20 cellular contexts compared by ENCODE assay signal in the genomic region with DNA sequence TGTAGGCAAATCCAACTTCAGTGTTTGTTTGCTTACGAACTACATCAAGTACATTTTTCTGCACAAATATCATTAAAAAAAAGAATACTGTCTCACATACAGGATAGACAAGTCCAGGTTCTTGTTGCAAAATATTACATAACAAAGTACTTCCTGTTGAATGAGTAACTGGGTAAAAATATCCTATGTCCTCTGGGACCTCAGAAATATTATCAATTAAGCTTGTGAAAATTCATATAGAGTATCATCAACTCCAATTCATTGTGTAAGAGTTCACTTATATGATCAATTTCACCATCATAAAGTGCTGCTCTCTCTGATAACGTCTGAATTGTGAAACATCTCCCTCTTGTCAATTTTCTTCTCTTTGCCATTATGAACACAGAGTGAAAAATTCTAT. TPM values are rescaled to one million over a fixed set of nuclear protein-coding genes. Genes with fewer than 3 reads are reported as not detected.
DNase-seq lines count a peak whose midpoint lies in the region; ATAC-seq and TF ChIP-seq lines count a peak whose summit lies in the region.
"Had no signal": no experiment of that assay in that cellular context is flagged by ENCODE, and none has a peak within 500 bp of the region (broad histone marks: within the 10 kb centered on the region; RNA-seq: fewer than 3 reads in every experiment).

No MANE protein-coding gene starts in this region.

- H3K4me3 Mint-ChIP-seq in CD8-positive, alpha-beta T cell = no peak overlapping the region
- H3K4me3 Mint-ChIP-seq: activated naive CD4-positive, alpha-beta T cell treated with anti-CD3 and anti-CD28 coated beads, Interleukin-2, amount 50 U/mL, for 24 hours; stimulated activated naive CD8-positive, alpha-beta T cell treated with anti-CD3 and anti-CD28 coated beads, Interleukin-15, Interleukin-2, amounts not matched to agents 100 ng/mL and 50 ng/mL, for 24 hours; T-helper 2 cell treated with Interferon-gamma antibody and Interleukin-4, amounts not matched to agents 5 μg/mL and 100 μg/mL, for 36 hours had no signal

- peaks cover 13% of the 10 kb centered on the region for H4K20me1 ChIP-seq in osteoblast (ENCODE audit: insufficient read depth, low read length)

- H3K4me1 Mint-ChIP-seq in CD8-positive, alpha-beta T cell (ENCODE audit: low read depth) = peaks cover 43% of the 10 kb centered on the region

- peaks cover 15% of the 10 kb centered on the region for H3K4me1 ChIP-seq in CD8-positive, alpha-beta T cell (ENCODE audit: insufficient read depth, low read length)
- H3K4me1 ChIP-seq in osteoblast (ENCODE audit: insufficient read depth, low read length) = peaks cover 25% of the 10 kb centered on the region
- H3K4me1 ChIP-seq: uterus had no signal

- intact Hi-C loops in CD8-positive, alpha-beta T cell (cut with DNase I, micrococcal nuclease) = no loop called here
- intact Hi-C loops in left colon (cut with DNase I, micrococcal nuclease) = no loop called here

- H3K9me3 ChIP-seq in CD8-positive, alpha-beta T cell (ENCODE audit: low read length) = no peaks in the 10 kb centered on the region
- H3K9me3 ChIP-seq in osteoblast (ENCODE audit: low read depth, low read length) = no peaks in the 10 kb centered on the region
- H3K9me3 ChIP-seq: uterus had no signal

- peaks cover 8% of the 10 kb centered on the region for H3K36me3 ChIP-seq in CD8-positive, alpha-beta T cell (ENCODE audit: insufficient read depth, low read length)
- peaks cover 35% of the 10 kb centered on the region for H3K36me3 ChIP-seq in osteoblast (ENCODE audit: insufficient read depth, low read length)
- H3K36me3 ChIP-seq: uterus had no signal

- H3K4me3 ChIP-seq in CD8-positive, alpha-beta T cell (ENCODE audit: low read depth, low read length) = no peak overlapping the region
- H3K4me3 ChIP-seq in choroid plexus epithelial cell (ENCODE audit: low read depth, low read length) = no peak overlapping the region
- H3K4me3 ChIP-seq in osteoblast (ENCODE audit: insufficient read depth, low read length) = no peak overlapping the region
- H3K4me3 ChIP-seq: smooth muscle cell, uterus had no signal

- no peaks in the 10 kb centered on the region for H3K27me3 ChIP-seq in CD8-positive, alpha-beta T cell (ENCODE audit: insufficient read depth, low read length)
- no peaks in the 10 kb centered on the region for H3K27me3 ChIP-seq in osteoblast (ENCODE audit: insufficient read depth, low read length)
- H3K27me3 ChIP-seq: brain microvascular endothelial cell, uterus had no signal

- peaks cover 85% of the 10 kb centered on the region for H3K79me2 ChIP-seq in osteoblast (ENCODE audit: insufficient read depth, low read length)

- POLR2A ChIA-PET in CD8-positive, alpha-beta T cell (lab: Charles Lee) = no interaction called here

- no peak overlapping the region for H3K4me2 ChIP-seq in osteoblast (ENCODE audit: insufficient read depth, low read length)
- H3K4me2 ChIP-seq: smooth muscle cell had no signal

- H3K27ac Mint-ChIP-seq in CD8-positive, alpha-beta T cell = peak overlapping the region; percentile 56
- H3K27ac Mint-ChIP-seq: activated naive CD4-positive, alpha-beta T cell treated with anti-CD3 and anti-CD28 coated beads, Interleukin-2, amount 50 U/mL, for 24 hours; stimulated activated naive CD8-positive, alpha-beta T cell treated with anti-CD3 and anti-CD28 coated beads, Interleukin-15, Interleukin-2, amounts not matched to agents 100 ng/mL and 50 ng/mL, for 24 hours; T-helper 2 cell treated with Interferon-gamma antibody and Interleukin-4, amounts not matched to agents 5 μg/mL and 100 μg/mL, for 36 hours had no signal

- H3K36me3 Mint-ChIP-seq in CD8-positive, alpha-beta T cell = peaks cover 19% of the 10 kb centered on the region

- CTCF ChIA-PET in CD8-positive, alpha-beta T cell (lab: Charles Lee) = interaction anchor here (1.0 kb wide), 1 partner anchor 18 kb away, joined by 4 read pairs; no protein-coding TSS in a partner anchor

- no peak for ATAC-seq in CD8-positive, alpha-beta T cell
- no peak for ATAC-seq in left colon

- no peak overlapping the region for H2AFZ ChIP-seq in osteoblast (ENCODE audit: low read length)

- TF ChIP-seq CTCF in CD8-positive, alpha-beta T cell (IDR thresholded peaks at IDR 0.05) = no peak
- TF ChIP-seq CTCF in choroid plexus epithelial cell (conservative IDR thresholded peaks at IDR 0.05; ENCODE audit: low read depth, low read length) (no peak), osteoblast (IDR thresholded peaks at IDR 0.05; ENCODE audit: extremely low read depth, low read depth, low read length) (no peak), GM20000 (IDR thresholded peaks at IDR 0.05; ENCODE audit: extremely low read depth, missing control alignments) (no peak)

- H3K27ac ChIP-seq in CD8-positive, alpha-beta T cell (ENCODE audit: low read depth, low read length) = no peak overlapping the region
- H3K27ac ChIP-seq in osteoblast (ENCODE audit: low read depth, low read length) = peak overlapping the region; percentile 44
- H3K27ac ChIP-seq: brain microvascular endothelial cell, C4-2B, uterus had no signal

- no peak for DNase-seq in CD8-positive, alpha-beta T cell
- DNase-seq in MV-4-11 (lab: John Stamatoyannopoulos, UW) (peak; percentile 49), choroid plexus epithelial cell (ENCODE audit: low read depth) (peak; percentile 44), osteoblast (ENCODE audit: insufficient read length, low spot score, missing footprints) (peak; percentile 73), activated T-cell treated with anti-CD3 and anti-CD28 coated beads for 4 hours (no peak), GM20000 (ENCODE audit: low spot score) (no peak), NCI-H2196 treated with DMSO at 0.1 percent for 48 hours (lab: John Stamatoyannopoulos, UW; ENCODE audit: unreplicated experiment) (no peak), left colon (no peak)
- DNase-seq: brain microvascular endothelial cell; effector CD4-positive, alpha-beta T cell; foreskin melanocyte; KG1; NCI-H524; uterus had no signal

- H3K27me3 Mint-ChIP-seq in CD8-positive, alpha-beta T cell (ENCODE audit: low read depth) = no peaks in the 10 kb centered on the region
- H3K27me3 Mint-ChIP-seq: activated naive CD4-positive, alpha-beta T cell treated with anti-CD3 and anti-CD28 coated beads, Interleukin-2, amount 50 U/mL, for 24 hours; stimulated activated naive CD8-positive, alpha-beta T cell treated with anti-CD3 and anti-CD28 coated beads, Interleukin-15, Interleukin-2, amounts not matched to agents 100 ng/mL and 50 ng/mL, for 24 hours had no signal

- no peaks in the 10 kb centered on the region for H3K9me3 Mint-ChIP-seq in CD8-positive, alpha-beta T cell
- H3K9me3 Mint-ChIP-seq: activated naive CD4-positive, alpha-beta T cell treated with anti-CD3 and anti-CD28 coated beads, Interleukin-2, amount 50 U/mL, for 24 hours; stimulated activated naive CD8-positive, alpha-beta T cell treated with anti-CD3 and anti-CD28 coated beads, Interleukin-15, Interleukin-2, amounts not matched to agents 100 ng/mL and 50 ng/mL, for 24 hours; T-helper 2 cell treated with Interferon-gamma antibody and Interleukin-4, amounts not matched to agents 5 μg/mL and 100 μg/mL, for 36 hours had no signal

RNA-seq across cellular contexts. Expression of a gene that starts 22.6 kb away (rescaled TPM):
- 10 to 100 TPM; 28.4 to 29.2 TPM for total RNA-seq in CD8-positive, alpha-beta T cell
- total RNA-seq in osteoblast (106 and 125 TPM in 2 replicates), left colon (10 to 100 TPM; 51.0 to 63.9 TPM)

RNA-seq across cellular contexts. Expression of a gene that starts 56.8 kb away (rescaled TPM):
- total RNA-seq in CD8-positive, alpha-beta T cell = not detected
- total RNA-seq in osteoblast (1.5 and 1.8 TPM in 2 replicates), left colon (1 to 10 TPM in 1 of 2 donors, under 1 TPM in 1; 0.12 to 2.1 TPM)
- total RNA-seq: mesenteric fat pad, uterus had no signal

Comparison
In these comparisons a context has a peak if more than half of its experiments do, and no peak if none do; other contexts are left out.
1. DNase-seq: peak in MV-4-11 (single experiment), choroid plexus epithelial cell (single experiment) and osteoblast (single experiment); none in CD8-positive, alpha-beta T cell (0 of 7), activated T-cell treated with anti-CD3 and anti-CD28 coated beads for 4 hours (single experiment), GM20000 (single experiment), NCI-H2196 treated with DMSO at 0.1 percent for 48 hours (single experiment) and left colon (0 of 2).